Comparison of ENCODE assay signal across 3 cellular contexts in genomic region chr7:132564090-132564489, GRCh38.
TF ChIP-seq lines count a peak whose summit lies in the region.

No MANE protein-coding gene starts in this region.

TF ChIP-seq in HEK293, 187 proteins besides CTCF, POLR2A, EP300 and RAD21:
- TF ChIP-seq ZNF292 (tag by site-specific recombination; IDR thresholded peaks at IDR 0.05; ENCODE audit: borderline replicate concordance, low read depth) = no peak
- no peak for TF ChIP-seq MZF1 (tag by site-specific recombination; IDR thresholded peaks at IDR 0.05; ENCODE audit: borderline replicate concordance)
- no peak for TF ChIP-seq TCF7L2 (IDR thresholded peaks at IDR 0.05; ENCODE audit: borderline replicate concordance, low read depth, low read length)
- peak; percentile 49; the same call in 1 of the 2 replicates for TF ChIP-seq EGR2 (tag by site-specific recombination; IDR thresholded peaks at IDR 0.05; ENCODE audit: low read depth)
- TF ChIP-seq, protein P1, sequence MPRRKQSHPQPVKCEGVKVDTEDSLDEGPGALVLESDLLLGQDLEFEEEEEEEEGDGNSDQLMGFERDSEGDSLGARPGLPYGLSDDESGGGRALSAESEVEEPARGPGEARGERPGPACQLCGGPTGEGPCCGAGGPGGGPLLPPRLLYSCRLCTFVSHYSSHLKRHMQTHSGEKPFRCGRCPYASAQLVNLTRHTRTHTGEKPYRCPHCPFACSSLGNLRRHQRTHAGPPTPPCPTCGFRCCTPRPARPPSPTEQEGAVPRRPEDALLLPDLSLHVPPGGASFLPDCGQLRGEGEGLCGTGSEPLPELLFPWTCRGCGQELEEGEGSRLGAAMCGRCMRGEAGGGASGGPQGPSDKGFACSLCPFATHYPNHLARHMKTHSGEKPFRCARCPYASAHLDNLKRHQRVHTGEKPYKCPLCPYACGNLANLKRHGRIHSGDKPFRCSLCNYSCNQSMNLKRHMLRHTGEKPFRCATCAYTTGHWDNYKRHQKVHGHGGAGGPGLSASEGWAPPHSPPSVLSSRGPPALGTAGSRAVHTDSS (tag by site-specific recombination; IDR thresholded peaks at IDR 0.05) = peak; percentile 74

TF ChIP-seq in H1, 55 proteins besides CTCF, POLR2A, EP300 and RAD21:
- TF ChIP-seq RBBP5 (IDR thresholded peaks at IDR 0.05; ENCODE audit: borderline replicate concordance, low read depth, low read length) (no peak), CBX5 (IDR thresholded peaks at IDR 0.05; ENCODE audit: low read depth, low read length) (no peak), GTF2F1 (IDR thresholded peaks at IDR 0.05; ENCODE audit: borderline replicate concordance, low read depth, low read length) (no peak)
TF ChIP-seq in H1: peak in this region for 0.

TF ChIP-seq in SK-N-SH, 30 proteins besides CTCF, POLR2A, EP300 and RAD21:
- TF ChIP-seq GATA2 (CRISPR knock-in tag; IDR thresholded peaks at IDR 0.05) = no peak
- TF ChIP-seq NFIC (IDR thresholded peaks at IDR 0.05; ENCODE audit: borderline replicate concordance) = no peak
- no peak for TF ChIP-seq MXI1 (IDR thresholded peaks at IDR 0.05; ENCODE audit: low read depth, low read length)
- TF ChIP-seq, protein P2, sequence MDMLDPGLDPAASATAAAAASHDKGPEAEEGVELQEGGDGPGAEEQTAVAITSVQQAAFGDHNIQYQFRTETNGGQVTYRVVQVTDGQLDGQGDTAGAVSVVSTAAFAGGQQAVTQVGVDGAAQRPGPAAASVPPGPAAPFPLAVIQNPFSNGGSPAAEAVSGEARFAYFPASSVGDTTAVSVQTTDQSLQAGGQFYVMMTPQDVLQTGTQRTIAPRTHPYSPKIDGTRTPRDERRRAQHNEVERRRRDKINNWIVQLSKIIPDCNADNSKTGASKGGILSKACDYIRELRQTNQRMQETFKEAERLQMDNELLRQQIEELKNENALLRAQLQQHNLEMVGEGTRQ (IDR thresholded peaks at IDR 0.05; ENCODE audit: borderline replicate concordance, low read depth, low read length) = no peak
- TF ChIP-seq FOXJ3 (CRISPR knock-in tag; IDR thresholded peaks at IDR 0.05) = no peak
- TF ChIP-seq TCF12 (IDR thresholded peaks at IDR 0.05) = no peak
- no peak for TF ChIP-seq FOSL2 (IDR thresholded peaks at IDR 0.05; ENCODE audit: borderline replicate concordance, low read depth)
- TF ChIP-seq POLR2AphosphoS5 (IDR thresholded peaks at IDR 0.05; ENCODE audit: low read depth, low read length) = no peak
- no peak for TF ChIP-seq RXRA (IDR thresholded peaks at IDR 0.05; ENCODE audit: borderline replicate concordance, low read depth)
- no peak for TF ChIP-seq RFX5 (IDR thresholded peaks at IDR 0.05; ENCODE audit: low read length)
- no peak for TF ChIP-seq JUND (IDR thresholded peaks at IDR 0.05)
- TF ChIP-seq EZH2phosphoT487 (IDR thresholded peaks at IDR 0.05; ENCODE audit: borderline replicate concordance, low read depth) = no peak
- TF ChIP-seq FOXM1 (IDR thresholded peaks at IDR 0.05; ENCODE audit: low read depth) = no peak
- no peak for TF ChIP-seq SIN3A (IDR thresholded peaks at IDR 0.05; ENCODE audit: borderline replicate concordance, low read depth, low read length)
- no peak for TF ChIP-seq MAX (IDR thresholded peaks at IDR 0.05; ENCODE audit: low read depth)
- TF ChIP-seq ELF1 (IDR thresholded peaks at IDR 0.05) = no peak
- no peak for TF ChIP-seq SMC3 (IDR thresholded peaks at IDR 0.05; ENCODE audit: low read depth, low read length)
- TF ChIP-seq, protein P3, sequence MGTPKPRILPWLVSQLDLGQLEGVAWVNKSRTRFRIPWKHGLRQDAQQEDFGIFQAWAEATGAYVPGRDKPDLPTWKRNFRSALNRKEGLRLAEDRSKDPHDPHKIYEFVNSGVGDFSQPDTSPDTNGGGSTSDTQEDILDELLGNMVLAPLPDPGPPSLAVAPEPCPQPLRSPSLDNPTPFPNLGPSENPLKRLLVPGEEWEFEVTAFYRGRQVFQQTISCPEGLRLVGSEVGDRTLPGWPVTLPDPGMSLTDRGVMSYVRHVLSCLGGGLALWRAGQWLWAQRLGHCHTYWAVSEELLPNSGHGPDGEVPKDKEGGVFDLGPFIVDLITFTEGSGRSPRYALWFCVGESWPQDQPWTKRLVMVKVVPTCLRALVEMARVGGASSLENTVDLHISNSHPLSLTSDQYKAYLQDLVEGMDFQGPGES (IDR thresholded peaks at IDR 0.05; ENCODE audit: low read depth, low read length) = no peak
